8 cellular contexts compared by ENCODE assay signal in the genomic region with DNA sequence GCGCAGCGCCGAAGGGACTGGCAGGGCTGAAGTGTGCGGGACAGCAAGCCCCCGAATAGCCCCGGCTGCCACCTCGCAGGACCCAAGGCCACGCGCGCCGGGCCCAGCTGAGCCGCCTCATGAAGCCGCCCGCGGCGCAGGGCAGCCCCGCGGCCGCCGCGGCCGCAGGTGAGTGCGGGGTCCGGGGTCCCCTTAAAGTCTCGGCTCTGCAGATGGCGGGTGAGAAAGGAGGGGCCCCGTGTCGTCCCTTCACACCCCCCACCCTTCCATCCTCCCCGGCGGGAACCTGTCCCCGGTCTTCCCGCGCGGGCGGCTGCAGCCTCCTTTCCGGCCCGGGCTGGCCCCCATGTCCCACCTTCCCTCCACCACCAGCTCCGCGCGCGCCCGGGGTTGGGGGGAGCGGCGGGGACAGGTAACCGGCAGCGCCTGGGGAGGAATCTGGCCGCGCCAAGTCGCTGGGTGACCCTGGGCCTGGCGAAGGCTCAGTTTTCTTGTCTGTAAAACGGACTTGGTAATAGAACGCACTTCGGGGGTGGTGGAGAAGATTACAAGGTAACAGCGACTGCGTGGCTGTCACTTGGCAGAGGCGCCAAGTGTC. TPM values are rescaled to one million over a fixed set of nuclear protein-coding genes. Genes with fewer than 3 reads are reported as not detected.
DNase-seq lines count a peak whose midpoint lies in the region; ATAC-seq and TF ChIP-seq lines count a peak whose summit lies in the region.

No MANE protein-coding gene starts in this region.

- ATAC-seq in HG03442 (IDR thresholded peaks at IDR 0.05; ENCODE audit: unreplicated experiment): peak; percentile 14
- no peak for ATAC-seq in GM18520 (IDR thresholded peaks at IDR 0.05; ENCODE audit: unreplicated experiment)

- DNase-seq in NCI-H146 (lab: John Stamatoyannopoulos, UW): peak; percentile 46
- no peak for DNase-seq in NCI-H146 treated with DMSO at 0.1 percent for 48 hours (lab: John Stamatoyannopoulos, UW; ENCODE audit: unreplicated experiment)
- DNase-seq in activated T-cell treated with anti-CD3 and anti-CD28 coated beads, Interleukin-2, amount 50 U/mL, for 24 hours: peak; percentile 72
- DNase-seq in fibroblast of the aortic adventitia (ENCODE audit: low read depth): no peak
- no peak for DNase-seq in SKM-1 treated with dmso at 0.1 percent for 144 hours (lab: John Stamatoyannopoulos, UW; ENCODE audit: unreplicated experiment)

- H3K27ac Mint-ChIP-seq in activated T-cell treated with anti-CD3 and anti-CD28 coated beads, Interleukin-2, amount 50 U/mL, for 24 hours: peak overlapping the region; percentile 95

- H3K9me3 Mint-ChIP-seq in activated T-cell treated with anti-CD3 and anti-CD28 coated beads, Interleukin-2, amount 50 U/mL, for 24 hours: no peaks in the 10 kb centered on the region

- no peaks in the 10 kb centered on the region for H3K36me3 ChIP-seq in parathyroid adenoma (ENCODE audit: control insufficient read depth, insufficient read depth, low read length)

- H3K9me3 ChIP-seq in parathyroid adenoma (ENCODE audit: control insufficient read depth, low read length): no peaks in the 10 kb centered on the region

- peaks cover 38% of the 10 kb centered on the region for H3K36me3 Mint-ChIP-seq in activated T-cell treated with anti-CD3 and anti-CD28 coated beads, Interleukin-2, amount 50 U/mL, for 24 hours (ENCODE audit: low read depth)

- no peak overlapping the region for H3K9ac ChIP-seq in parathyroid adenoma

- H3K4me1 ChIP-seq in parathyroid adenoma: no peaks in the 10 kb centered on the region

- no peaks in the 10 kb centered on the region for H3K79me2 ChIP-seq in parathyroid adenoma

- peak overlapping the region; percentile 79 for H3K4me3 Mint-ChIP-seq in activated T-cell treated with anti-CD3 and anti-CD28 coated beads, Interleukin-2, amount 50 U/mL, for 24 hours

- TF ChIP-seq CTCF in fibroblast of the aortic adventitia (IDR thresholded peaks at IDR 0.05; ENCODE audit: insufficient read depth, low read length) (no peak), parathyroid adenoma (IDR thresholded peaks at IDR 0.05) (no peak)

- H3K4me1 Mint-ChIP-seq in activated T-cell treated with anti-CD3 and anti-CD28 coated beads, Interleukin-2, amount 50 U/mL, for 24 hours (ENCODE audit: low read depth): peaks cover 51% of the 10 kb centered on the region

- H3K27ac ChIP-seq in parathyroid adenoma: no peak overlapping the region

- H3K27me3 Mint-ChIP-seq in activated T-cell treated with anti-CD3 and anti-CD28 coated beads, Interleukin-2, amount 50 U/mL, for 24 hours: peaks cover 18% of the 10 kb centered on the region

- peak overlapping the region; percentile 58 for H2AFZ ChIP-seq in parathyroid adenoma

- H3K4me2 ChIP-seq in parathyroid adenoma (ENCODE audit: low read length): peak overlapping the region; percentile 80

- H3K27me3 ChIP-seq in parathyroid adenoma (ENCODE audit: control insufficient read depth, insufficient read depth, low read length): no peaks in the 10 kb centered on the region

- H3K4me3 ChIP-seq in fibroblast of the aortic adventitia (ENCODE audit: low read depth, low read length): peak overlapping the region; percentile 62
- H3K4me3 ChIP-seq in parathyroid adenoma (ENCODE audit: low read depth, low read length): peak overlapping the region; percentile 38

RNA-seq across cellular contexts. Expression of a gene that starts 0.3 kb away (rescaled TPM):
- 1.1 and 1.6 TPM in 2 replicates for total RNA-seq in fibroblast of the aortic adventitia (ENCODE audit: low replicate concordance)

Comparison
In these comparisons a context has a peak if more than half of its experiments do, and no peak if none do; other contexts are left out.
1. DNase-seq: peak in NCI-H146 (single experiment) and activated T-cell treated with anti-CD3 and anti-CD28 coated beads, Interleukin-2, amount 50 U/mL, for 24 hours (single experiment); none in NCI-H146 treated with DMSO at 0.1 percent for 48 hours (single experiment), fibroblast of the aortic adventitia (single experiment) and SKM-1 treated with dmso at 0.1 percent for 144 hours (single experiment).